ENCODE assay signal across 17 cellular contexts in genomic region chr21:43596616-43597015, GRCh38.
DNase-seq lines count a peak whose midpoint lies in the region; ATAC-seq, FAIRE-seq and TF ChIP-seq lines count a peak whose summit lies in the region.
"Had no signal": no experiment of that assay in that cellular context is flagged by ENCODE, and none has a peak within 500 bp of the region (broad histone marks: within the 10 kb centered on the region; RNA-seq: fewer than 3 reads in every experiment).

No MANE protein-coding gene starts in this region.

- intact Hi-C loops in IMR-90 (cut with micrococcal nuclease) = no loop called here

- no peak overlapping the region for H3K14ac ChIP-seq in IMR-90 (replicated peaks; ENCODE audit: low read depth, low read length)

- no peaks in the 10 kb centered on the region for H3K9me3 Mint-ChIP-seq in stimulated activated memory B cell treated with anti-CD40 and anti-IgM and Interleukin-4, amounts not matched to agents 10 μg/mL and 1 μg/mL and 100 μg/mL, for 72 hours
- H3K9me3 Mint-ChIP-seq: CD4-positive, alpha-beta T cell had no signal

- no peaks in the 10 kb centered on the region for H3K79me1 ChIP-seq in IMR-90 (ENCODE audit: low read depth in 1 of 2, low read length in 2 of 2)

- H3K4me1 ChIP-seq in IMR-90 (ENCODE audit: control insufficient read depth, insufficient read depth, low read length) = peaks cover 15% of the 10 kb centered on the region
- peaks cover 51% of the 10 kb centered on the region for H3K4me1 ChIP-seq in keratinocyte (ENCODE audit: control insufficient read depth, extremely low read depth, insufficient read depth, low read length)
- H3K4me1 ChIP-seq in skeletal muscle satellite cell (ENCODE audit: control insufficient read depth, insufficient read depth, low read length) = peaks cover 68% of the 10 kb centered on the region

- TF ChIP-seq RAD21 in IMR-90 (IDR thresholded peaks at IDR 0.05; ENCODE audit: low read length) = no peak

- peak overlapping the region; percentile 69 for H2AK5ac ChIP-seq in IMR-90 (ENCODE audit: low read depth, low read length)

- peak overlapping the region; percentile 1; the same call in 1 of the 3 replicates for H2BK15ac ChIP-seq in IMR-90 (ENCODE audit: low read depth, low read length)

- H3K9me1 ChIP-seq in IMR-90 (ENCODE audit: insufficient read depth, low read length) (peaks cover 6% of the 10 kb centered on the region), keratinocyte (ENCODE audit: control insufficient read depth, extremely low read depth, insufficient read depth, low read length) (no peaks in the 10 kb centered on the region)

- H3K4me3 Mint-ChIP-seq in stimulated activated memory B cell treated with anti-CD40 and anti-IgM and Interleukin-4, amounts not matched to agents 10 μg/mL and 1 μg/mL and 100 μg/mL, for 72 hours = no peak overlapping the region
- H3K4me3 Mint-ChIP-seq: CD4-positive, alpha-beta T cell had no signal

- H3K9ac ChIP-seq in IMR-90 (ENCODE audit: low read depth, low read length) (no peak overlapping the region), keratinocyte (ENCODE audit: control insufficient read depth, extremely low read depth, insufficient read depth, low read length) (peak overlapping the region; percentile 50), skeletal muscle satellite cell (ENCODE audit: low read depth, low read length) (peak overlapping the region; percentile 43)

- H3K27me3 ChIP-seq in IMR-90 (ENCODE audit: control insufficient read depth, insufficient read depth, low read length) (no peaks in the 10 kb centered on the region), keratinocyte (ENCODE audit: control insufficient read depth, extremely low read depth, insufficient read depth, low read length) (no peaks in the 10 kb centered on the region), skeletal muscle satellite cell (ENCODE audit: control insufficient read depth, insufficient read depth, low read length) (no peaks in the 10 kb centered on the region)
- H3K27me3 ChIP-seq: BE2C had no signal

- H3K4me2 ChIP-seq in IMR-90 (ENCODE audit: low read depth, low read length) (no peak overlapping the region), keratinocyte (ENCODE audit: control insufficient read depth, extremely low read depth, insufficient read depth, low read depth, low read length) (peak overlapping the region; percentile 52), skeletal muscle satellite cell (ENCODE audit: low read length) (no peak overlapping the region)

- H2AFZ ChIP-seq in IMR-90 (replicated peaks; ENCODE audit: low read length, poor library complexity) = no peak overlapping the region
- H2AFZ ChIP-seq in keratinocyte (ENCODE audit: control insufficient read depth, low read length) = no peak overlapping the region

- no peak overlapping the region; the same call in 1 of the 2 replicates for H3K23ac ChIP-seq in IMR-90 (ENCODE audit: low read depth, low read length)

- POLR2A ChIA-PET in IMR-90 (lab: Charles Lee; ENCODE audit: unreplicated experiment) = no interaction called here

- H4K91ac ChIP-seq in IMR-90 (ENCODE audit: insufficient read depth, low read depth, low read length) = peak overlapping the region; percentile 64

- H4K20me1 ChIP-seq in IMR-90 (ENCODE audit: insufficient read depth, low read length) = no peaks in the 10 kb centered on the region
- no peaks in the 10 kb centered on the region for H4K20me1 ChIP-seq in keratinocyte (ENCODE audit: control insufficient read depth, extremely low read depth, insufficient read depth, low read length)

- ATAC-seq in IMR-90 (ENCODE audit: low read depth) = no peak
- no peak for ATAC-seq in stimulated activated memory B cell treated with anti-CD40 and anti-IgM and Interleukin-4, amounts not matched to agents 10 μg/mL and 1 μg/mL and 100 μg/mL, for 72 hours
- ATAC-seq in HG03095 (IDR thresholded peaks at IDR 0.05; ENCODE audit: unreplicated experiment) = no peak
- no peak for ATAC-seq in HG02763 (IDR thresholded peaks at IDR 0.05; ENCODE audit: unreplicated experiment)

- CTCF ChIA-PET in IMR-90 (lab: Yijun Ruan, JAX) = interaction anchor here (1.5 kb wide), 1 partner anchor 15 kb away, joined by 6 read pairs; no protein-coding TSS in a partner anchor

- H3K79me2 ChIP-seq in keratinocyte (ENCODE audit: control insufficient read depth, insufficient read depth, low read length) = no peaks in the 10 kb centered on the region

- DNase-seq in IMR-90 = no peak
- no peak for DNase-seq in keratinocyte (ENCODE audit: low read depth, low spot score)
- DNase-seq: CD4-positive, alpha-beta T cell; KBM-7; MV-4-11; NCI-H1417; NCI-H187 treated with DMSO at 0.1 percent for 48 hours; NCI-H446; NCI-H69; OCI-M1 had no signal

- H3K27ac ChIP-seq in IMR-90 (ENCODE audit: insufficient read depth, low read length) = no peak overlapping the region
- peak overlapping the region; percentile 54; the same call in 1 of the 2 replicates for H3K27ac ChIP-seq in VCaP
- peak overlapping the region; percentile 70 for H3K27ac ChIP-seq in keratinocyte (ENCODE audit: control insufficient read depth, insufficient read depth, low read length)
- H3K27ac ChIP-seq: SK-N-MC had no signal

- dilution Hi-C loops in IMR-90 (cut with HindIII; ENCODE audit: low sequenced_read_pairs, unreplicated experiment) (no loop called here), keratinocyte (cut with MboI; ENCODE audit: extremely low pct_ligation_motif_present, low sequenced_read_pairs) (no loop called here)

- H2BK120ac ChIP-seq in IMR-90 (ENCODE audit: low read depth, low read length) = peak overlapping the region; percentile 81

- BruUV-seq in IMR-90 (replicated peaks; lab: Mats Ljungman, UMichigan) = no TSS peak

- H3K9me3 ChIP-seq in IMR-90 (ENCODE audit: control insufficient read depth, insufficient read depth, low read length) (no peaks in the 10 kb centered on the region), keratinocyte (ENCODE audit: control insufficient read depth, low read depth, low read length) (no peaks in the 10 kb centered on the region), skeletal muscle satellite cell (replicated peaks; ENCODE audit: low read length) (no peaks in the 10 kb centered on the region)
- H3K9me3 ChIP-seq: BE2C had no signal

- peak overlapping the region; percentile 40 for H2BK5ac ChIP-seq in IMR-90 (ENCODE audit: low read depth, low read length, poor library complexity, severe bottlenecking)

- no peaks in the 10 kb centered on the region for H3K36me3 ChIP-seq in IMR-90 (ENCODE audit: control insufficient read depth, insufficient read depth, low read length)
- no peaks in the 10 kb centered on the region for H3K36me3 ChIP-seq in keratinocyte (ENCODE audit: control insufficient read depth in 2 of 2, extremely low read depth in 1 of 2, insufficient read depth in 2 of 2, low read length in 2 of 2)
- no peaks in the 10 kb centered on the region for H3K36me3 ChIP-seq in skeletal muscle satellite cell (ENCODE audit: insufficient read depth, low read length)
- H3K36me3 ChIP-seq: BE2C had no signal

- peaks cover 13% of the 10 kb centered on the region for H3K4me1 Mint-ChIP-seq in stimulated activated memory B cell treated with anti-CD40 and anti-IgM and Interleukin-4, amounts not matched to agents 10 μg/mL and 1 μg/mL and 100 μg/mL, for 72 hours

- peak overlapping the region; percentile 51 for H3K4ac ChIP-seq in IMR-90 (ENCODE audit: low read depth, low read length)

- no peak overlapping the region for H3K56ac ChIP-seq in IMR-90 (ENCODE audit: extremely low read depth, insufficient read depth, low read length)

- peak overlapping the region in 1 of 2 experiments; percentile 73; a peak in 2 of 4 replicates for H4K8ac ChIP-seq in IMR-90 (ENCODE audit: low read depth in 2 of 2, low read length in 2 of 2)

- H3K27ac Mint-ChIP-seq in stimulated activated memory B cell treated with anti-CD40 and anti-IgM and Interleukin-4, amounts not matched to agents 10 μg/mL and 1 μg/mL and 100 μg/mL, for 72 hours = no peak overlapping the region
- H3K27ac Mint-ChIP-seq: CD4-positive, alpha-beta T cell had no signal

- H4K5ac ChIP-seq in IMR-90 (ENCODE audit: low read depth, low read length) = no peak overlapping the region; the same call in 1 of the 2 replicates

- WGBS in IMR-90 (ENCODE audit: extremely low coverage in 2 of 2, insufficient read length in 1 of 2), 2 experiments = 100% methylated on average over 1 of the region's 5 CpGs; no CpG with 5 or more reads in 1 of the 2 experiments

- TF ChIP-seq POLR2A in IMR-90 (IDR thresholded peaks at IDR 0.05; ENCODE audit: low read depth, low read length) = no peak

- no peak for FAIRE-seq in keratinocyte (lab: Jason Lieb, UNC)

- H3K36me3 Mint-ChIP-seq in stimulated activated memory B cell treated with anti-CD40 and anti-IgM and Interleukin-4, amounts not matched to agents 10 μg/mL and 1 μg/mL and 100 μg/mL, for 72 hours = peaks cover 5% of the 10 kb centered on the region

- H3K18ac ChIP-seq in IMR-90 (ENCODE audit: low read depth, low read length) = peak overlapping the region; percentile 25; the same call in 1 of the 2 replicates

- H3K27me3 Mint-ChIP-seq in stimulated activated memory B cell treated with anti-CD40 and anti-IgM and Interleukin-4, amounts not matched to agents 10 μg/mL and 1 μg/mL and 100 μg/mL, for 72 hours = peaks cover 41% of the 10 kb centered on the region
- H3K27me3 Mint-ChIP-seq: CD4-positive, alpha-beta T cell had no signal

- H2BK20ac ChIP-seq in IMR-90 (ENCODE audit: low read depth, low read length) = peak overlapping the region; percentile 80

- TF ChIP-seq CTCF in IMR-90 (conservative IDR thresholded peaks at IDR 0.05; ENCODE audit: low read depth, low read length) = no peak
- TF ChIP-seq CTCF in VCaP (conservative IDR thresholded peaks at IDR 0.05) = no peak
- TF ChIP-seq CTCF in keratinocyte (optimal IDR thresholded peaks at IDR 0.05 in 1 of 3, IDR thresholded peaks at IDR 0.05 in 1 of 3, conservative IDR thresholded peaks at IDR 0.05 in 1 of 3; ENCODE audit: extremely low read depth in 1 of 3, insufficient read depth in 2 of 3, low read length in 3 of 3) = no peak

- H3K4me3 ChIP-seq in IMR-90 (ENCODE audit: insufficient read depth, low read depth, low read length) = no peak overlapping the region
- no peak overlapping the region for H3K4me3 ChIP-seq in keratinocyte (ENCODE audit: control insufficient read depth in 2 of 3, extremely low read depth in 1 of 3, insufficient read depth in 2 of 3, low read depth in 1 of 3, low read length in 3 of 3)
- H3K4me3 ChIP-seq in skeletal muscle satellite cell (ENCODE audit: low read length) = no peak overlapping the region
- H3K4me3 ChIP-seq: SK-N-MC had no signal

- no peak overlapping the region for H2AK9ac ChIP-seq in IMR-90 (replicated peaks; ENCODE audit: low read depth, low read length, poor library complexity)

- in situ Hi-C loops in IMR-90 (cut with MboI; ENCODE audit: low sequenced_read_pairs) = no loop called here

TF ChIP-seq in IMR-90, 13 proteins besides CTCF, POLR2A, EP300 and RAD21 (continues in another document):
- TF ChIP-seq CHD1 (IDR thresholded peaks at IDR 0.05; ENCODE audit: low read depth, low read length) = no peak
- TF ChIP-seq BHLHE40 (IDR thresholded peaks at IDR 0.05; ENCODE audit: low read depth, low read length) = no peak
